In the genomic region with DNA sequence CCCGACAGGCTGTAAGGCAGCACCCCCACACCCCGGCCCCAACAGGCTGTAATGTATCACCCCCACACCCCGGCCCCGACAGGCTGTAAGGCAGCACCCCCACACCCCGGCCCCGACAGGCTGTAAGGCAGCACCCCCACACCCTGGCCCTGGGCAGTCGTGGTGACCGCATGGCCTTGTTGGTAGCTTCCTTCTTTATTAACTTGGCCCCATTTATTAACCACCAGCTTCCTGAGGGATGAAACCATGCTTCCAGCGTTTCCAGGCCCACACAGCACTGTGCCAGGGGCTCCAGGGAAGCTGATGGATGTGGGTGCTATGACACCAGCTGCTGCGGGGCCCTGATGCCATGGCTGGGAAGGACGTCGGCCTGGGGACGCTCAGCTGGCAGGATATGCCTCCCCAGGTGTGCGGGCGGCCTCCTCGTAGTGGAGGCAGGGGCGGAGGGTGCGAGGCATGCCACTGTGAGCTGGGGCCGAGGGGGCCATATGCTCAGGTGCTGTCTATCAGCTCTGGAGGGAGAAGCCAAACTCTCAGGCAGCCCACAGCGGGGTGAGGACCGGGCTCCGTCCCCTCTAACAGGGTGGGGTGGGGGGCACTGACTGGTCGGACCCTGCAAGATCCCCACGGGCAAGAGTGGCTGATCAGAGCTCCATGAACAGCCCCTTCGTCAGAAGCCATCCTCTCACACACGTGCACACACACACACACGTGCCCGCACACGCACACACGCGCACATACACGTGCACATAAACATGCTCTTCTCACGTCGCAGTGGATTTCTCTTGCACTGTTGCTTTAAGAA, we compare ENCODE assay signal across 14 cellular contexts.
"Had no signal": no experiment of that assay in that cellular context is flagged by ENCODE, and none has a peak within 500 bp of the region (broad histone marks: within the 10 kb centered on the region; RNA-seq: fewer than 3 reads in every experiment).

No MANE protein-coding gene starts in this region.

- H3K9me3 ChIP-seq: esophagus squamous epithelium, thoracic aorta had no signal

- H3K4me3 ChIP-seq: coronary artery, esophagus squamous epithelium, lung, thoracic aorta had no signal

- FAIRE-seq: endothelial cell of umbilical vein, small intestine, urothelium cell line had no signal

- H3K9ac ChIP-seq: SK-N-SH had no signal

- H3K27ac ChIP-seq: coronary artery, esophagus squamous epithelium, thoracic aorta had no signal

- H3K36me3 ChIP-seq: esophagus squamous epithelium, thoracic aorta had no signal

- DNase-seq: activated CD4-positive, alpha-beta T cell treated with anti-CD3 and anti-CD28 coated beads for 1 hour; activated CD4-positive, alpha-beta T cell treated with anti-CD3 and anti-CD28 coated beads, Interleukin-2, amount 50 U/mL, for 4 hours; activated naive CD4-positive, alpha-beta T cell treated with anti-CD3 and anti-CD28 coated beads, Interleukin-2, amount 50 U/mL, for 16 hours; activated T-cell treated with anti-CD3 and anti-CD28 coated beads for 4 hours; effector CD8-positive, alpha-beta T cell; esophagus squamous epithelium; SK-N-SH; small intestine; T1000 had no signal
